In the genomic region with DNA sequence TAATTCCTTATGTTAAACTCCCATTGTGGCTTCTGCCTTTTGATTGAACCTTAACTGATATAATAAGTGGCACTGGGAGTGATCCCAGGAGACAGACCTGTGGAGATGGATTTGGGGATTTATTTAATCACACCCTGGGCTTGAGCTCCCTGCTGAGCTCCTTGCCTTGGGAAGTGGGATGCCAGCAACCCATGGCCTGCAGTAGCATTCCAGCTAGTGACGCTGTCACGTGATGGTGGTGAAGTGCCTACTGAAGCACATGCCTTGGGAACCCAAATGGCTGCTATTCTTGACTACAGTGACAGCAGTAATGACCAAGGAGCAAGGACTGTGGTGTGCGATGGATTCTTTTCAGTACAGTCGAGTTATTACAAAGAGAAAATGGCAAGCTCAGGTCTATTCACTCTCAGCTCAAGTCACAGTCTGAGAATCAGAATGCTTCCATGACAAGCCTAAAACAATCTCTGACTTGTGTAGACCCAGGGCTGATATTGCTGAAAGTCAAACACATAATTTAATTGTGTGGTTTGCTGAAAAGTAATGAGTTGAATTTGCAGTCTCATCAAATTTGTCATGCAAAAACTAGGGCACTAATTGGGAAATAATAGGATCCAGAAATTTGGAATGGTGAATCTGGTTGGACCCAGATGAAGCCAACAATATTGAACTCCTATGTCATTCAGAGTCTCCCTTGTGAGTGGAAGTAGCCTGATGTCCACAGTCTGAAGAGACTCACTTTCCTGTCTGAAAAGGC, we compare ENCODE assay signal across 20 cellular contexts. TPM values are rescaled to one million over a fixed set of nuclear protein-coding genes. Genes with fewer than 3 reads are reported as not detected.
"Had no signal": no experiment of that assay in that cellular context is flagged by ENCODE, and none has a peak within 500 bp of the region (broad histone marks: within the 10 kb centered on the region; RNA-seq: fewer than 3 reads in every experiment).

No MANE protein-coding gene starts in this region.

- ATAC-seq: activated CD4-positive, alpha-beta T cell treated with anti-CD3 and anti-CD28 coated beads for 36 hours; activated naive CD4-positive, alpha-beta T cell treated with anti-CD3 and anti-CD28 coated beads, Interleukin-2, amount 50 U/mL, for 72 hours; mucosa of descending colon; naive thymus-derived CD4-positive, alpha-beta T cell; sciatic nerve; stimulated activated effector memory CD8-positive, alpha-beta T cell treated with anti-CD3 and anti-CD28 coated beads, Interleukin-12 subunit alpha, Interleukin-12 subunit beta, amount 100 ng/mL, for 72 hours had no signal

- H3K9me3 ChIP-seq: adrenal gland, breast epithelium, esophagus squamous epithelium, mucosa of descending colon, prostate gland, stomach had no signal

- DNase-seq: activated CD4-positive, alpha-beta T cell treated with anti-CD3 and anti-CD28 coated beads for 36 hours; activated CD4-positive, alpha-beta T cell treated with anti-CD3 and anti-CD28 coated beads, Interleukin-2, amount 50 U/mL, for 48 hours; activated gamma-delta T cell treated with Interleukin-2 at 50 U/mL for 16 hours; adrenal gland; dermis blood vessel endothelial cell; effector memory CD4-positive, alpha-beta T cell; esophagus squamous epithelium; glutamatergic neuron; mucosa of descending colon; naive thymus-derived CD4-positive, alpha-beta T cell; stimulated activated CD4-positive, alpha-beta T cell treated with anti-CD3 and anti-CD28 coated beads, Interleukin-4, amount 100 ng/mL, for 24 hours; stomach had no signal

- H3K36me3 Mint-ChIP-seq: activated naive CD4-positive, alpha-beta T cell treated with anti-CD3 and anti-CD28 coated beads, Interleukin-2, amount 50 U/mL, for 72 hours; naive thymus-derived CD4-positive, alpha-beta T cell; stimulated activated effector memory CD8-positive, alpha-beta T cell treated with anti-CD3 and anti-CD28 coated beads, Interleukin-12 subunit alpha, Interleukin-12 subunit beta, amount 100 ng/mL, for 72 hours; type B pancreatic cell had no signal

- H3K27ac ChIP-seq: adrenal gland, breast epithelium, esophagus squamous epithelium, prostate gland, stomach had no signal

- H3K27me3 ChIP-seq: adrenal gland, breast epithelium, esophagus squamous epithelium, stomach had no signal

- H3K27me3 Mint-ChIP-seq: activated CD4-positive, alpha-beta T cell treated with anti-CD3 and anti-CD28 coated beads for 36 hours; memory B cell; naive thymus-derived CD4-positive, alpha-beta T cell; type B pancreatic cell had no signal

- H3K9me3 Mint-ChIP-seq: activated naive CD4-positive, alpha-beta T cell treated with anti-CD3 and anti-CD28 coated beads, Interleukin-2, amount 50 U/mL, for 72 hours; memory B cell; stimulated activated effector memory CD8-positive, alpha-beta T cell treated with anti-CD3 and anti-CD28 coated beads, Interleukin-12 subunit alpha, Interleukin-12 subunit beta, amount 100 ng/mL, for 72 hours; type B pancreatic cell had no signal

- H3K4me1 ChIP-seq: breast epithelium had no signal

- FAIRE-seq: astrocyte had no signal

- H3K36me3 ChIP-seq: adrenal gland, breast epithelium, prostate gland had no signal

- H3K4me3 Mint-ChIP-seq: activated CD4-positive, alpha-beta T cell treated with anti-CD3 and anti-CD28 coated beads for 36 hours; memory B cell; naive thymus-derived CD4-positive, alpha-beta T cell; stimulated activated effector memory CD8-positive, alpha-beta T cell treated with anti-CD3 and anti-CD28 coated beads, Interleukin-12 subunit alpha, Interleukin-12 subunit beta, amount 100 ng/mL, for 72 hours; type B pancreatic cell had no signal

- H3K4me3 ChIP-seq: adrenal gland, breast epithelium, esophagus squamous epithelium, mucosa of descending colon, prostate gland, stomach had no signal

- H3K27ac Mint-ChIP-seq: activated CD4-positive, alpha-beta T cell treated with anti-CD3 and anti-CD28 coated beads for 36 hours; activated naive CD4-positive, alpha-beta T cell treated with anti-CD3 and anti-CD28 coated beads, Interleukin-2, amount 50 U/mL, for 72 hours; memory B cell; stimulated activated effector memory CD8-positive, alpha-beta T cell treated with anti-CD3 and anti-CD28 coated beads, Interleukin-12 subunit alpha, Interleukin-12 subunit beta, amount 100 ng/mL, for 72 hours; type B pancreatic cell had no signal

RNA-seq across cellular contexts. Expression of gene CTF1, which starts 49.6 kb away (rescaled TPM):
- polyA plus RNA-seq: naive thymus-derived CD4-positive, alpha-beta T cell had no signal
